ENCODE assay signal across 8 cellular contexts in genomic region chr16:89217388-89218191, GRCh38. TPM values are rescaled to one million over a fixed set of nuclear protein-coding genes. Genes with fewer than 3 reads are reported as not detected.
DNase-seq lines count a peak whose midpoint lies in the region; ATAC-seq and TF ChIP-seq lines count a peak whose summit lies in the region.

TSS of gene ZNF778 (plus strand) at chr16:89217703. CDS start at chr16:89221128, 3,425 bp downstream.

- peaks cover 0 to 14% (median 0%) of the 10 kb centered on the region in 3 donors for H3K36me3 ChIP-seq in Peyer's patch
- H3K36me3 ChIP-seq in naive thymus-derived CD4-positive, alpha-beta T cell (ENCODE audit: control insufficient read depth in 2 of 3, insufficient read depth in 3 of 3, low read length in 3 of 3) = peaks cover 0 to 28% (median 6%) of the 10 kb centered on the region in 3 experiments

- peak; percentile 70 for DNase-seq in COR-L47 (lab: John Stamatoyannopoulos, UW)
- DNase-seq in HT-29 (ENCODE audit: low spot score) = peak; percentile 83
- DNase-seq in Peyer's patch = peak; percentile 83 to 93 (median 90)
- peak; percentile 84 for DNase-seq in activated T-helper 1 cell treated with anti-CD3 and anti-CD28 coated beads, Interleukin-12 subunit alpha, Interleukin-12 subunit beta, Interleukin-2, Interleukin-4 antibody, amounts not matched to agents 30 ng/mL and 10 ng/mL and 1 ng/mL, durations not matched to agents 14 hours and 24 hours and 36 hours (ENCODE audit: low spot score)
- peak; percentile 78 for DNase-seq in fibroblast of gingiva (ENCODE audit: low read depth)
- peak; percentile 77 to 86 (median 84) for DNase-seq in naive thymus-derived CD4-positive, alpha-beta T cell
- DNase-seq in stimulated activated effector memory CD8-positive, alpha-beta T cell treated with anti-CD3 and anti-CD28 coated beads, Interleukin-12 subunit alpha, Interleukin-12 subunit beta, amount 100 ng/mL, for 72 hours (ENCODE audit: low spot score in 2 of 2) = peak; percentile 68 to 87

- H3K36me3 Mint-ChIP-seq in activated T-helper 1 cell treated with anti-CD3 and anti-CD28 coated beads, Interleukin-12 subunit alpha, Interleukin-12 subunit beta, Interleukin-2, Interleukin-4 antibody, amounts not matched to agents 30 ng/mL and 10 ng/mL and 1 ng/mL, durations not matched to agents 14 hours and 24 hours and 36 hours (ENCODE audit: low read depth) = peaks cover 7% of the 10 kb centered on the region
- H3K36me3 Mint-ChIP-seq in naive thymus-derived CD4-positive, alpha-beta T cell = peaks cover 7 to 11% (median 9%) of the 10 kb centered on the region in 5 donors
- peaks cover 21% of the 10 kb centered on the region for H3K36me3 Mint-ChIP-seq in stimulated activated effector memory CD8-positive, alpha-beta T cell treated with anti-CD3 and anti-CD28 coated beads, Interleukin-12 subunit alpha, Interleukin-12 subunit beta, amount 100 ng/mL, for 72 hours

- H3K9me3 Mint-ChIP-seq in activated T-helper 1 cell treated with anti-CD3 and anti-CD28 coated beads, Interleukin-12 subunit alpha, Interleukin-12 subunit beta, Interleukin-2, Interleukin-4 antibody, amounts not matched to agents 30 ng/mL and 10 ng/mL and 1 ng/mL, durations not matched to agents 14 hours and 24 hours and 36 hours = no peaks in the 10 kb centered on the region
- no peaks in the 10 kb centered on the region for H3K9me3 Mint-ChIP-seq in naive thymus-derived CD4-positive, alpha-beta T cell
- H3K9me3 Mint-ChIP-seq in stimulated activated effector memory CD8-positive, alpha-beta T cell treated with anti-CD3 and anti-CD28 coated beads, Interleukin-12 subunit alpha, Interleukin-12 subunit beta, amount 100 ng/mL, for 72 hours = no peaks in the 10 kb centered on the region

- ATAC-seq in GM19463 (IDR thresholded peaks at IDR 0.05; ENCODE audit: unreplicated experiment) = peak; percentile 82
- ATAC-seq in naive thymus-derived CD4-positive, alpha-beta T cell = peak; percentile 88
- peak; percentile 93 for ATAC-seq in stimulated activated effector memory CD8-positive, alpha-beta T cell treated with anti-CD3 and anti-CD28 coated beads, Interleukin-12 subunit alpha, Interleukin-12 subunit beta, amount 100 ng/mL, for 72 hours

- CTCF ChIA-PET in naive thymus-derived CD4-positive, alpha-beta T cell (lab: Charles Lee) = interaction anchor here (0.6 to 1.4 kb wide), 4 partner anchors 23 to 480 kb away, joined by 4 to 12 read pairs (median 6); no protein-coding TSS in a partner anchor

- no peaks in the 10 kb centered on the region for H3K9me3 ChIP-seq in Peyer's patch
- no peaks in the 10 kb centered on the region for H3K9me3 ChIP-seq in naive thymus-derived CD4-positive, alpha-beta T cell (ENCODE audit: control insufficient read depth in 2 of 3, low read length in 3 of 3)

- no peaks in the 10 kb centered on the region for H3K27me3 Mint-ChIP-seq in activated T-helper 1 cell treated with anti-CD3 and anti-CD28 coated beads, Interleukin-12 subunit alpha, Interleukin-12 subunit beta, Interleukin-2, Interleukin-4 antibody, amounts not matched to agents 30 ng/mL and 10 ng/mL and 1 ng/mL, durations not matched to agents 14 hours and 24 hours and 36 hours (ENCODE audit: insufficient read depth)
- no peaks in the 10 kb centered on the region for H3K27me3 Mint-ChIP-seq in naive thymus-derived CD4-positive, alpha-beta T cell

- H3K27ac Mint-ChIP-seq in activated T-helper 1 cell treated with anti-CD3 and anti-CD28 coated beads, Interleukin-12 subunit alpha, Interleukin-12 subunit beta, Interleukin-2, Interleukin-4 antibody, amounts not matched to agents 30 ng/mL and 10 ng/mL and 1 ng/mL, durations not matched to agents 14 hours and 24 hours and 36 hours = peak within 1 kb of the TSS; percentile 37
- peak within 1 kb of the TSS; percentile 68 to 99 (median 86) for H3K27ac Mint-ChIP-seq in naive thymus-derived CD4-positive, alpha-beta T cell
- H3K27ac Mint-ChIP-seq in stimulated activated effector memory CD8-positive, alpha-beta T cell treated with anti-CD3 and anti-CD28 coated beads, Interleukin-12 subunit alpha, Interleukin-12 subunit beta, amount 100 ng/mL, for 72 hours = peak within 1 kb of the TSS; percentile 70

- peak; percentile 76 to 81 for TF ChIP-seq POLR2A in Peyer's patch (IDR thresholded peaks at IDR 0.05)

- H3K27ac ChIP-seq in Peyer's patch = peak within 1 kb of the TSS; percentile 93 to 98 (median 96)
- peak within 1 kb of the TSS; percentile 99 for H3K27ac ChIP-seq in naive thymus-derived CD4-positive, alpha-beta T cell (ENCODE audit: low read depth, low read length)

- H3K4me3 Mint-ChIP-seq in activated T-helper 1 cell treated with anti-CD3 and anti-CD28 coated beads, Interleukin-12 subunit alpha, Interleukin-12 subunit beta, Interleukin-2, Interleukin-4 antibody, amounts not matched to agents 30 ng/mL and 10 ng/mL and 1 ng/mL, durations not matched to agents 14 hours and 24 hours and 36 hours = peak within 1 kb of the TSS; percentile 63
- H3K4me3 Mint-ChIP-seq in naive thymus-derived CD4-positive, alpha-beta T cell = peak within 1 kb of the TSS; percentile 68 to 96 (median 92)
- H3K4me3 Mint-ChIP-seq in stimulated activated effector memory CD8-positive, alpha-beta T cell treated with anti-CD3 and anti-CD28 coated beads, Interleukin-12 subunit alpha, Interleukin-12 subunit beta, amount 100 ng/mL, for 72 hours = peak within 1 kb of the TSS; percentile 90

- H3K4me1 ChIP-seq in Peyer's patch = peaks cover 0 to 17% (median 2%) of the 10 kb centered on the region in 4 donors
- peaks cover 5 to 10% of the 10 kb centered on the region in 2 donors for H3K4me1 ChIP-seq in naive thymus-derived CD4-positive, alpha-beta T cell (ENCODE audit: control insufficient read depth in 2 of 2, insufficient read depth in 2 of 2, low read length in 2 of 2)

- intact Hi-C loops in activated T-helper 1 cell treated with anti-CD3 and anti-CD28 coated beads, Interleukin-12 subunit alpha, Interleukin-12 subunit beta, Interleukin-2, Interleukin-4 antibody, amounts not matched to agents 30 ng/mL and 10 ng/mL and 1 ng/mL, durations not matched to agents 14 hours and 24 hours and 36 hours (cut with micrococcal nuclease) = loop anchor here (1.0 to 10.0 kb wide), 11 partner anchors 17 to 647 kb away; partner anchors contain the start of genes CDT1, FANCA, SLC22A31 and ZC3H18
- intact Hi-C loops in naive thymus-derived CD4-positive, alpha-beta T cell (cut with micrococcal nuclease) = loop anchor here (1.0 to 5.0 kb wide), 18 partner anchors 16 to 775 kb away; partner anchors contain the start of genes ZC3H18 (in 2 of the 2), CDH15 (in 1 of the 2), CTU2 (in 1 of the 2) and GALNS (in 1 of the 2)

- H3K4me3 ChIP-seq in Peyer's patch = peak within 1 kb of the TSS; percentile 79 to 99 (median 86)
- peak within 1 kb of the TSS; percentile 56 for H3K4me3 ChIP-seq in naive thymus-derived CD4-positive, alpha-beta T cell (ENCODE audit: low read length)

- POLR2A ChIA-PET in naive thymus-derived CD4-positive, alpha-beta T cell (lab: Charles Lee) = interaction anchor here (0.6 to 2.7 kb wide), 16 partner anchors 10 to 761 kb away, joined by 3 to 13 read pairs (median 3); partner anchors contain the start of genes ACSF3, APRT, GALNS and SPG7

- H3K4me1 Mint-ChIP-seq in activated T-helper 1 cell treated with anti-CD3 and anti-CD28 coated beads, Interleukin-12 subunit alpha, Interleukin-12 subunit beta, Interleukin-2, Interleukin-4 antibody, amounts not matched to agents 30 ng/mL and 10 ng/mL and 1 ng/mL, durations not matched to agents 14 hours and 24 hours and 36 hours (ENCODE audit: low read depth) = peaks cover 12% of the 10 kb centered on the region
- H3K4me1 Mint-ChIP-seq in naive thymus-derived CD4-positive, alpha-beta T cell = peaks cover 12 to 39% (median 29%) of the 10 kb centered on the region in 7 donors
- H3K4me1 Mint-ChIP-seq in stimulated activated effector memory CD8-positive, alpha-beta T cell treated with anti-CD3 and anti-CD28 coated beads, Interleukin-12 subunit alpha, Interleukin-12 subunit beta, amount 100 ng/mL, for 72 hours = peaks cover 27% of the 10 kb centered on the region

- peak in 3 of 6 experiments; percentile 11 to 33 (median 33) for TF ChIP-seq CTCF in Peyer's patch (IDR thresholded peaks at IDR 0.05)

- no peaks in the 10 kb centered on the region for H3K27me3 ChIP-seq in Peyer's patch
- H3K27me3 ChIP-seq in naive thymus-derived CD4-positive, alpha-beta T cell (ENCODE audit: control insufficient read depth in 2 of 2, insufficient read depth in 2 of 2, low read length in 2 of 2) = no peaks in the 10 kb centered on the region

RNA-seq across cellular contexts. Expression of gene ZNF778, which starts in this region (rescaled TPM):
- 4.2 and 10.6 TPM in 2 replicates for total RNA-seq in HT-29 (2014; rRNA removed; shearing (Covaris generic))
- total RNA-seq in Peyer's patch = 10 to 100 TPM in 2 of 4 donors, 1 to 10 TPM in 2; 4.1 to 16.9 (median 10.7) TPM
- 8.1 and 9.5 TPM in 2 replicates for total RNA-seq in activated T-helper 1 cell treated with anti-CD3 and anti-CD28 coated beads, Interleukin-12 subunit alpha, Interleukin-12 subunit beta, Interleukin-2, Interleukin-4 antibody, amounts not matched to agents 30 ng/mL and 10 ng/mL and 1 ng/mL, durations not matched to agents 14 hours and 24 hours and 36 hours
- 10 to 100 TPM in 2 of 5 experiments, 1 to 10 TPM in 3; 6.0 to 13.5 (median 6.5) TPM for total RNA-seq in naive thymus-derived CD4-positive, alpha-beta T cell
- polyA plus RNA-seq in naive thymus-derived CD4-positive, alpha-beta T cell = 1 to 10 TPM; 4.0 to 6.8 TPM

Comparison
In these comparisons a context has a peak if more than half of its experiments do, and no peak if none do; other contexts are left out.
1. Peak in every context shown above with its lines: DNase-seq, ATAC-seq, H3K4me3 ChIP-seq and H3K27ac ChIP-seq.